Comparison of ENCODE assay signal across 6 cellular contexts in genomic region chr22:44319685-44320084, GRCh38. TPM values are rescaled to one million over a fixed set of nuclear protein-coding genes. Genes with fewer than 3 reads are reported as not detected.
"Had no signal": no experiment of that assay in that cellular context is flagged by ENCODE, and none has a peak within 500 bp of the region (broad histone marks: within the 10 kb centered on the region; RNA-seq: fewer than 3 reads in every experiment).

No MANE protein-coding gene starts in this region.

- H3K27ac Mint-ChIP-seq: GM23338 had no signal

- H3K36me3 ChIP-seq: HAP-1 had no signal

- H3K4me1 ChIP-seq: HAP-1 had no signal

- H2AFZ ChIP-seq: GM23338 had no signal

- H3K4me3 Mint-ChIP-seq: GM23338 had no signal

- ATAC-seq: GM23338, HCT116 had no signal

- H3K9me3 Mint-ChIP-seq: GM23338 had no signal

- H3K4me3 ChIP-seq: GM23338, HAP-1 had no signal

- DNase-seq: H7, IMR-90 had no signal

- H3K9me3 ChIP-seq: HAP-1 had no signal

- H3K4me2 ChIP-seq: GM23338 had no signal

RNA-seq across cellular contexts. Expression of gene SHISAL1, which starts 6.9 kb away (rescaled TPM):
- total RNA-seq: HT-29 had no signal
